Comparison of ENCODE assay signal across 9 cellular contexts in genomic region chr4:102390438-102390837, GRCh38. TPM values are rescaled to one million over a fixed set of nuclear protein-coding genes. Genes with fewer than 3 reads are reported as not detected.
A peak's percentile ranks its signal among the peaks of the same experiment; 100 is the strongest.
DNase-seq lines count a peak whose midpoint lies in the region; ATAC-seq, FAIRE-seq and TF ChIP-seq lines count a peak whose summit lies in the region.
"Had no signal": no experiment of that assay in that cellular context is flagged by ENCODE, and none has a peak within 500 bp of the region (broad histone marks: within the 10 kb centered on the region; RNA-seq: fewer than 3 reads in every experiment).

No MANE protein-coding gene starts in this region.

- no peaks in the 10 kb centered on the region for H3K9me2 ChIP-seq in Karpas-422 (replicated peaks; ENCODE audit: insufficient read depth, low read length)

- H3K9me3 ChIP-seq in Karpas-422 (ENCODE audit: low read length), result no peaks in the 10 kb centered on the region
- no peaks in the 10 kb centered on the region for H3K9me3 ChIP-seq in testis

- H3K27ac ChIP-seq in Karpas-422 (ENCODE audit: low read length) (no peak overlapping the region), substantia nigra (ENCODE audit: low read depth, low read length, poor library complexity, severe bottlenecking) (no peak overlapping the region), testis (no peak overlapping the region)

- intact Hi-C loops in testis (cut with DNase I; ENCODE audit: low total_unique reads), result no loop called here

- 82% methylated on average over 2 of the region's 2 CpGs for WGBS in testis, 2 donors

- H3K79me2 ChIP-seq in Karpas-422 (ENCODE audit: low read length), result no peaks in the 10 kb centered on the region

- H3K4me2 ChIP-seq in Karpas-422 (ENCODE audit: low read depth, low read length, poor library complexity, severe bottlenecking), result no peak overlapping the region

- TF ChIP-seq CTCF in fibroblast of pulmonary artery (IDR thresholded peaks at IDR 0.05; ENCODE audit: low read length, missing control alignments) (peak; percentile 11), testis (IDR thresholded peaks at IDR 0.05) (no peak)

- peaks cover 10% of the 10 kb centered on the region for H3K4me1 ChIP-seq in Karpas-422 (ENCODE audit: low read length)
- no peaks in the 10 kb centered on the region for H3K4me1 ChIP-seq in testis

- H3K4me3 ChIP-seq in Karpas-422 (ENCODE audit: low read length) (no peak overlapping the region), fibroblast of pulmonary artery (replicated peaks; ENCODE audit: low read depth, low read length) (no peak overlapping the region), testis (no peak overlapping the region)

- TF ChIP-seq POLR2A in GM12892 (IDR thresholded peaks at IDR 0.05; ENCODE audit: low read depth, low read length) (no peak), testis (IDR thresholded peaks at IDR 0.05) (no peak)

- ATAC-seq in GM21723 (IDR thresholded peaks at IDR 0.05; ENCODE audit: unreplicated experiment), result peak; percentile 95

- no peak overlapping the region for H3K9ac ChIP-seq in Karpas-422 (ENCODE audit: low read length)

- 0 out of 2 replicates have a peak overlapping the region, but pooled peaks have one; percentile 44 for H2AFZ ChIP-seq in Karpas-422 (ENCODE audit: low read length)

- H3K27me3 ChIP-seq in Karpas-422 (ENCODE audit: low read length) (no peaks in the 10 kb centered on the region), testis (no peaks in the 10 kb centered on the region)

- H3K36me3 ChIP-seq in Karpas-422 (ENCODE audit: insufficient read depth, low read length) (no peaks in the 10 kb centered on the region), testis (ENCODE audit: low read depth, missing control alignments) (no peaks in the 10 kb centered on the region)

- peak; percentile 30 for FAIRE-seq in GM12892 (lab: Jason Lieb, UNC)

- no peaks in the 10 kb centered on the region for H4K20me1 ChIP-seq in Karpas-422 (ENCODE audit: insufficient read depth, low read depth, low read length)

- no peak for DNase-seq in GM12892 (ENCODE audit: insufficient read length)
- DNase-seq in Karpas-422, result peak; percentile 56
- peak; percentile 44 for DNase-seq in fibroblast of pulmonary artery (ENCODE audit: low read depth)
- no peak for DNase-seq in substantia nigra (lab: John Stamatoyannopoulos, UW)
- DNase-seq in NCI-H2081 treated with DMSO at 0.1 percent for 48 hours (lab: John Stamatoyannopoulos, UW), result no peak
- no peak for DNase-seq in testis
- DNase-seq in COLO668 (lab: John Stamatoyannopoulos, UW; ENCODE audit: unreplicated experiment), result no peak
- DNase-seq: IMR-90 had no signal

RNA-seq across cellular contexts. Expression of gene SLC39A8, which starts 45.2 kb away (rescaled TPM):
- polyA plus RNA-seq in GM12892 (2012; ENCODE audit: missing spikeins), result 33.1 TPM
- total RNA-seq in Karpas-422 (2014; rRNA removed; shearing (Covaris generic); ENCODE audit: low replicate concordance), result 201 and 340 TPM in 2 replicates
- 1 to 10 TPM; 4.5 to 5.8 TPM for total RNA-seq in testis
- polyA plus RNA-seq in testis (ENCODE audit: insufficient read depth, low read depth, low replicate concordance), result 5.3 TPM

Comparison
In these comparisons a context has a peak if more than half of its experiments do, and no peak if none do; other contexts are left out.
1. DNase-seq: peak in Karpas-422 (single experiment) and fibroblast of pulmonary artery (single experiment); none in GM12892 (single experiment), substantia nigra (0 of 49), NCI-H2081 treated with DMSO at 0.1 percent for 48 hours (single experiment), testis (single experiment) and COLO668 (single experiment).
2. RNA of gene SLC39A8, which starts 45.2 kb away (total RNA-seq): 201 to 340 TPM in Karpas-422; 4.5 to 5.8 TPM in testis; every median in the first group is over 10 times any median in the second.